ENCODE assay signal across 14 cellular contexts in genomic region chr6:30129818-30130679, GRCh38. TPM values are rescaled to one million over a fixed set of nuclear protein-coding genes. Genes with fewer than 3 reads are reported as not detected.
A peak's percentile ranks its signal among the peaks of the same experiment; 100 is the strongest.
DNase-seq lines count a peak whose midpoint lies in the region; ATAC-seq and TF ChIP-seq lines count a peak whose summit lies in the region.
"Had no signal": no experiment of that assay in that cellular context is flagged by ENCODE, and none has a peak within 500 bp of the region (broad histone marks: within the 10 kb centered on the region; RNA-seq: fewer than 3 reads in every experiment).

No MANE protein-coding gene starts in this region.

- intact Hi-C loops in PC-9 (cut with micrococcal nuclease; ENCODE audit: unreplicated experiment), result loop anchor here (2.0 kb wide), 3 partner anchors 63 to 425 kb away; partner anchors contain the start of gene PPP1R11
- intact Hi-C loops in left lung (cut with DNase I), result no loop called here

- no peak overlapping the region for H2AFZ ChIP-seq in PC-9

- no peaks in the 10 kb centered on the region for H3K9me2 ChIP-seq in PC-9 (ENCODE audit: insufficient read depth)

- H3K27me3 ChIP-seq in PC-9 (ENCODE audit: insufficient read depth, low read depth) (no peaks in the 10 kb centered on the region), left lung (peaks cover 25 to 83% of the 10 kb centered on the region in 2 donors)

- TF ChIP-seq CTCF in HEK293 (tag by site-specific recombination; IDR thresholded peaks at IDR 0.05) (no peak), PC-9 (conservative IDR thresholded peaks at IDR 0.05) (no peak), left lung (IDR thresholded peaks at IDR 0.05) (no peak)

- no peaks in the 10 kb centered on the region for H3K4me1 ChIP-seq in HEK293 (ENCODE audit: control insufficient read depth, insufficient read depth, low read length)
- peaks cover 28% of the 10 kb centered on the region for H3K4me1 ChIP-seq in PC-9 (replicated peaks; ENCODE audit: insufficient read depth)
- H3K4me1 ChIP-seq in left lung, result peaks cover 0 to 12% of the 10 kb centered on the region in 2 donors
- H3K4me1 ChIP-seq: BE2C had no signal

- ATAC-seq in left lung, result peak; percentile 71

- H3K4me3 ChIP-seq in HEK293 (ENCODE audit: low read depth, low read length) (no peak overlapping the region), PC-9 (no peak overlapping the region; the same call in 1 of the 2 replicates), left lung (no peak overlapping the region)

- CTCF ChIA-PET in HEK293 (lab: Yijun Ruan, JAX), result interaction anchor here (0.6 to 8.4 kb wide), 39 partner anchors 8 to 576 kb away, joined by 3 to 200 read pairs (median 6); partner anchors contain the start of genes TRIM10, TRIM15 and TRIM31
- CTCF ChIA-PET in PC-9 (lab: Charles Lee), result interaction anchor here (0.5 to 4.3 kb wide), 5 partner anchors 26 to 477 kb away, joined by 3 to 28 read pairs (median 3); no protein-coding TSS in a partner anchor

- H3K4me2 ChIP-seq in PC-9, result peak overlapping the region; percentile 75

- H4K20me1 ChIP-seq in PC-9 (ENCODE audit: insufficient read depth), result no peaks in the 10 kb centered on the region

- H3K79me2 ChIP-seq in PC-9 (ENCODE audit: low read depth), result no peaks in the 10 kb centered on the region

- H3K36me3 ChIP-seq in HEK293 (ENCODE audit: control insufficient read depth in 2 of 2, insufficient read depth in 1 of 2, low read length in 2 of 2) (no peaks in the 10 kb centered on the region), PC-9 (ENCODE audit: low read depth) (no peaks in the 10 kb centered on the region), left lung (no peaks in the 10 kb centered on the region)
- H3K36me3 ChIP-seq: BE2C, esophagus squamous epithelium had no signal

- BruUV-seq in PC-9 (replicated peaks; lab: Mats Ljungman, UMichigan), result no TSS peak

- no peak overlapping the region for H3K27ac ChIP-seq in HEK293 (ENCODE audit: extremely low read depth, low read depth, low read length)
- H3K27ac ChIP-seq in PC-9, result no peak overlapping the region
- H3K27ac ChIP-seq in left lung, result no peak overlapping the region
- H3K27ac ChIP-seq: esophagus squamous epithelium had no signal

- POLR2A ChIA-PET in HEK293 (lab: Yijun Ruan, JAX), result interaction anchor here (1.2 to 3.2 kb wide), 4 partner anchors 25 to 69 kb away, joined by 3 to 20 read pairs (median 4); partner anchors contain the start of gene POLR1H
- POLR2A ChIA-PET in PC-9 (lab: Charles Lee; ENCODE audit: unreplicated experiment), result interaction anchor here (0.6 kb wide), 1 partner anchor 13 kb away, joined by 5 read pairs; no protein-coding TSS in a partner anchor

- H3K9me3 ChIP-seq in HEK293 (ENCODE audit: control insufficient read depth, insufficient read depth, low read depth, low read length), result no peaks in the 10 kb centered on the region
- H3K9me3 ChIP-seq in PC-9 (ENCODE audit: insufficient read depth, low read depth), result no peaks in the 10 kb centered on the region
- H3K9me3 ChIP-seq in left lung, result no peaks in the 10 kb centered on the region
- H3K9me3 ChIP-seq: BE2C, esophagus squamous epithelium had no signal

- peak in 1 of 2 experiments; percentile 56 for DNase-seq in PC-9
- no peak for DNase-seq in left lung
- DNase-seq in activated CD4-positive, alpha-beta T cell treated with anti-CD3 and anti-CD28 coated beads, Interleukin-2, amount 50 U/mL, for 48 hours, result no peak
- no peak for DNase-seq in NCI-H2227 (lab: John Stamatoyannopoulos, UW; ENCODE audit: unreplicated experiment)
- no peak for DNase-seq in DMS114 treated with DMSO at 0.1 percent for 48 hours (lab: John Stamatoyannopoulos, UW; ENCODE audit: unreplicated experiment)
- no peak for DNase-seq in C1 segment of cervical spinal cord (lab: John Stamatoyannopoulos, UW)

- no peaks in the 10 kb centered on the region for H3F3A ChIP-seq in PC-9 (ENCODE audit: insufficient read depth, low read depth)

TF ChIP-seq in HEK293, 187 proteins besides CTCF, POLR2A, EP300 and RAD21:
- TF ChIP-seq ZNF23 (tag by site-specific recombination; IDR thresholded peaks at IDR 0.05; ENCODE audit: borderline replicate concordance) (no peak), ZBTB48 (tag by site-specific recombination; IDR thresholded peaks at IDR 0.05) (no peak), YY2 (tag by site-specific recombination; IDR thresholded peaks at IDR 0.05) (no peak), KLF10 (tag by site-specific recombination; IDR thresholded peaks at IDR 0.05) (peak; percentile 53), GLIS1 (tag by site-specific recombination; IDR thresholded peaks at IDR 0.05) (no peak), ZNF112 (tag by site-specific recombination; IDR thresholded peaks at IDR 0.05) (no peak), MYNN (tag by site-specific recombination; IDR thresholded peaks at IDR 0.05; ENCODE audit: borderline replicate concordance) (no peak), PRDM10 (tag by site-specific recombination; IDR thresholded peaks at IDR 0.05) (peak; percentile 63; the same call in 1 of the 2 replicates), ZNF350 (tag by site-specific recombination; IDR thresholded peaks at IDR 0.05) (no peak), SCRT2 (tag by site-specific recombination; IDR thresholded peaks at IDR 0.05) (peak; percentile 75), ZNF610 (tag by site-specific recombination; IDR thresholded peaks at IDR 0.05; ENCODE audit: borderline replicate concordance) (no peak), KLF1 (tag by site-specific recombination; IDR thresholded peaks at IDR 0.05) (peak; percentile 61), ZFP69B (tag by site-specific recombination; IDR thresholded peaks at IDR 0.05) (no peak), MZF1 (tag by site-specific recombination; IDR thresholded peaks at IDR 0.05; ENCODE audit: borderline replicate concordance) (peak; percentile 36)

RNA-seq across cellular contexts. Expression of gene TRIM40, which starts 5.9 kb away (rescaled TPM):
- not detected in 2 replicates for total RNA-seq in PC-9 (2021)
- not detected for total RNA-seq in left lung
- total RNA-seq: activated CD4-positive, alpha-beta T cell treated with anti-CD3 and anti-CD28 coated beads, Interleukin-2, amount 10 ng/mL, durations not matched to agents 24 days and 14 days; esophagus squamous epithelium; glomerular endothelial cell; left lobe of liver; mucosa of gallbladder; pulmonary artery endothelial cell had no signal

RNA-seq across cellular contexts. Expression of gene TRIM31, which starts 17.2 kb away (rescaled TPM):
- not detected in 2 replicates for total RNA-seq in PC-9 (2021)
- under 1 TPM; 0.39 to 0.99 TPM for total RNA-seq in left lung
- total RNA-seq: glomerular endothelial cell, left lobe of liver, pulmonary artery endothelial cell had no signal

RNA-seq across cellular contexts. Expression of gene TRIM10, which starts 31.0 kb away (rescaled TPM):
- not detected in 2 replicates for total RNA-seq in PC-9 (2021)
- total RNA-seq in left lung, result not detected
- total RNA-seq: esophagus squamous epithelium, glomerular endothelial cell, pulmonary artery endothelial cell had no signal

RNA-seq across cellular contexts. Expression of gene TRIM15, which starts 33.3 kb away (rescaled TPM):
- total RNA-seq in PC-9 (2021) (not detected in 2 replicates), left lung (not detected)
- total RNA-seq: esophagus squamous epithelium, glomerular endothelial cell, pulmonary artery endothelial cell had no signal

RNA-seq across cellular contexts. Expression of gene RNF39, which starts 54.5 kb away (rescaled TPM):
- total RNA-seq in PC-9 (2021) (7.3 and 7.5 TPM in 2 replicates), left lung (1 to 10 TPM; 2.7 to 3.2 TPM)
- total RNA-seq: activated CD4-positive, alpha-beta T cell treated with anti-CD3 and anti-CD28 coated beads, Interleukin-2, amount 10 ng/mL, durations not matched to agents 24 days and 14 days; glomerular endothelial cell; pulmonary artery endothelial cell had no signal
